20 cellular contexts compared by ENCODE assay signal in genomic region chr3:55559651-55560423, GRCh38.
DNase-seq lines count a peak whose midpoint lies in the region; ATAC-seq, FAIRE-seq and TF ChIP-seq lines count a peak whose summit lies in the region.
"Had no signal": no experiment of that assay in that cellular context is flagged by ENCODE, and none has a peak within 500 bp of the region (broad histone marks: within the 10 kb centered on the region; RNA-seq: fewer than 3 reads in every experiment).

No MANE protein-coding gene starts in this region.

- H3K27me3 Mint-ChIP-seq in astrocyte (ENCODE audit: low read depth, unreplicated experiment) (peaks cover 5% of the 10 kb centered on the region), nephron (ENCODE audit: low read depth) (peaks cover 7% of the 10 kb centered on the region)
- H3K27me3 Mint-ChIP-seq: CD4-positive, alpha-beta memory T cell had no signal

- H2AFZ ChIP-seq in HepG2 (ENCODE audit: low read length) (no peak overlapping the region), astrocyte (ENCODE audit: low read depth, low read length) (no peak overlapping the region)

- TF ChIP-seq EP300 in HepG2 (IDR thresholded peaks at IDR 0.05; ENCODE audit: low read depth in 2 of 2, low read length in 2 of 2) (no peak), HepG2 (CRISPR knock-in tag; IDR thresholded peaks at IDR 0.05; ENCODE audit: borderline replicate concordance) (no peak)

- 3% methylated on average over 7 of the region's 7 CpGs for WGBS in HepG2 (ENCODE audit: low lambda C conversion rate)
- WGBS in right lobe of liver (ENCODE audit: insufficient coverage, low coverage, low lambda C conversion rate, missing lambda C conversion rate) = 88% methylated on average over 4 of the region's 7 CpGs

- DNase-seq in HepG2 (ENCODE audit: low spot score) (no peak), right lobe of liver (no peak), astrocyte (ENCODE audit: low read depth) (peak; percentile 30), NCI-H2196 (lab: John Stamatoyannopoulos, UW; ENCODE audit: unreplicated experiment) (no peak), NCI-H146 treated with DMSO at 0.1 percent for 48 hours (lab: John Stamatoyannopoulos, UW; ENCODE audit: unreplicated experiment) (no peak), T-helper 2 cell (no peak)
- DNase-seq: CD4-positive, alpha-beta memory T cell; DMS153; DMS79; GDM1; GOT3; H7 had no signal

- H3K36me3 ChIP-seq in HepG2 (replicated peaks in 1 of 2; ENCODE audit: control insufficient read depth in 1 of 2, insufficient read depth in 2 of 2, low read length in 2 of 2) (no peaks in the 10 kb centered on the region), right lobe of liver (no peaks in the 10 kb centered on the region), astrocyte (ENCODE audit: insufficient read depth, low read length) (no peaks in the 10 kb centered on the region)
- H3K36me3 ChIP-seq: BLaER1 had no signal

- H3K9ac ChIP-seq in HepG2 (ENCODE audit: insufficient read depth, low read depth, low read length) = no peak overlapping the region
- H3K9ac ChIP-seq in astrocyte (ENCODE audit: low read length) = no peak overlapping the region
- H3K9ac ChIP-seq: BLaER1 had no signal

- POLR2A ChIA-PET in HepG2 (lab: Yijun Ruan, JAX) = no interaction called here

- H3K79me2 ChIP-seq in HepG2 (ENCODE audit: insufficient read depth, low read length) (no peaks in the 10 kb centered on the region), astrocyte (ENCODE audit: insufficient read depth, low read length) (no peaks in the 10 kb centered on the region)

- H3K9me3 Mint-ChIP-seq in astrocyte (ENCODE audit: unreplicated experiment) = no peaks in the 10 kb centered on the region
- H3K9me3 Mint-ChIP-seq in nephron = no peaks in the 10 kb centered on the region

- no peaks in the 10 kb centered on the region for H3K9me3 ChIP-seq in HepG2 (ENCODE audit: low read length)
- H3K9me3 ChIP-seq in right lobe of liver = no peaks in the 10 kb centered on the region
- H3K9me3 ChIP-seq in astrocyte (ENCODE audit: insufficient read depth, low read depth, low read length) = no peaks in the 10 kb centered on the region
- H3K9me3 ChIP-seq: BLaER1 had no signal

- no peak for TF ChIP-seq RAD21 in HepG2 (CRISPR knock-in tag; IDR thresholded peaks at IDR 0.05)

- H3K4me1 ChIP-seq in HepG2 (ENCODE audit: insufficient read depth, low read length) = no peaks in the 10 kb centered on the region
- no peaks in the 10 kb centered on the region for H3K4me1 ChIP-seq in right lobe of liver
- H3K4me1 ChIP-seq in astrocyte (ENCODE audit: insufficient read depth, low read length) = no peaks in the 10 kb centered on the region

- no peak for ATAC-seq in HepG2
- no peak for ATAC-seq in right lobe of liver
- ATAC-seq: HCT116 had no signal

- no TSS peak for BruUV-seq in HepG2 (replicated peaks; lab: Mats Ljungman, UMichigan)

- TF ChIP-seq POLR2A in HepG2 (IDR thresholded peaks at IDR 0.05; ENCODE audit: insufficient read depth in 1 of 2, low read depth in 2 of 2, low read length in 2 of 2) (no peak), right lobe of liver (IDR thresholded peaks at IDR 0.05) (no peak)

- H3K27ac ChIP-seq in HepG2 (ENCODE audit: extremely low read length, insufficient read depth, low read length) = no peak overlapping the region
- no peak overlapping the region for H3K27ac ChIP-seq in right lobe of liver
- H3K27ac ChIP-seq in astrocyte (ENCODE audit: low read depth, low read length) = no peak overlapping the region
- H3K27ac ChIP-seq: 22Rv1, BLaER1 had no signal

- in situ Hi-C loops in HepG2 (cut with HindIII; ENCODE audit: extremely low pct_ligation_motif_present, low pct_unique_long_range_greater_than_20kb) = no loop called here

- H3K27me3 ChIP-seq in HepG2 (ENCODE audit: control insufficient read depth in 1 of 2, insufficient read depth in 2 of 2, low read length in 2 of 2) (no peaks in the 10 kb centered on the region), right lobe of liver (no peaks in the 10 kb centered on the region), astrocyte (ENCODE audit: insufficient read depth, low read length) (no peaks in the 10 kb centered on the region)
- H3K27me3 ChIP-seq: BLaER1 had no signal

- intact Hi-C loops in HepG2 (cut with micrococcal nuclease; ENCODE audit: unreplicated experiment) (no loop called here), right lobe of liver (cut with DNase I) (no loop called here)

- peaks cover 19% of the 10 kb centered on the region for H3K4me1 Mint-ChIP-seq in astrocyte (ENCODE audit: low read depth, unreplicated experiment)
- H3K4me1 Mint-ChIP-seq in nephron = peaks cover 83% of the 10 kb centered on the region
- H3K4me1 Mint-ChIP-seq: CD14-positive monocyte; CD4-positive, alpha-beta memory T cell had no signal

- H3K4me3 Mint-ChIP-seq in astrocyte (ENCODE audit: unreplicated experiment) = no peak overlapping the region
- H3K4me3 Mint-ChIP-seq in nephron = no peak overlapping the region
- H3K4me3 Mint-ChIP-seq: CD14-positive monocyte; CD4-positive, alpha-beta memory T cell had no signal

- H4K20me1 ChIP-seq in HepG2 (ENCODE audit: insufficient read depth, low read length) (no peaks in the 10 kb centered on the region), astrocyte (ENCODE audit: insufficient read depth, low read length) (no peaks in the 10 kb centered on the region)
- H4K20me1 ChIP-seq: BLaER1 had no signal

- no peak overlapping the region for H3K4me2 ChIP-seq in HepG2 (ENCODE audit: low read depth, low read length)
- H3K4me2 ChIP-seq in astrocyte (ENCODE audit: low read length) = no peak overlapping the region
- H3K4me2 ChIP-seq: BLaER1 had no signal

- H3K27ac Mint-ChIP-seq in astrocyte (ENCODE audit: unreplicated experiment) (no peak overlapping the region), nephron (peak overlapping the region; percentile 42 to 92 (median 87))
- H3K27ac Mint-ChIP-seq: CD14-positive monocyte; CD4-positive, alpha-beta memory T cell had no signal

- TF ChIP-seq CTCF in HepG2 (CRISPR knock-in tag; IDR thresholded peaks at IDR 0.05) (no peak), right lobe of liver (IDR thresholded peaks at IDR 0.05) (no peak), astrocyte (IDR thresholded peaks at IDR 0.05; ENCODE audit: insufficient read depth, low read depth, low read length) (no peak), nephron (IDR thresholded peaks at IDR 0.05; ENCODE audit: unreplicated experiment in 3 of 3) (no peak)

- H3K4me3 ChIP-seq in HepG2 (replicated peaks in 1 of 3; ENCODE audit: insufficient read depth in 1 of 3, low read depth in 2 of 3, low read length in 3 of 3) (no peak overlapping the region), right lobe of liver (no peak overlapping the region), astrocyte (ENCODE audit: insufficient read depth, low read depth, low read length) (no peak overlapping the region)
- H3K4me3 ChIP-seq: BLaER1 had no signal

- FAIRE-seq in HepG2 (lab: Jason Lieb, UNC) (no peak), astrocyte (lab: Jason Lieb, UNC) (no peak)
- FAIRE-seq: GM12892, GM18507, HTR-8/SVneo had no signal

- no peaks in the 10 kb centered on the region for H3K36me3 Mint-ChIP-seq in astrocyte (ENCODE audit: low read depth, unreplicated experiment)
- no peaks in the 10 kb centered on the region for H3K36me3 Mint-ChIP-seq in nephron (ENCODE audit: low read depth)
- H3K36me3 Mint-ChIP-seq: CD14-positive monocyte; CD4-positive, alpha-beta memory T cell had no signal

- CTCF ChIA-PET in HepG2 (lab: Yijun Ruan, JAX; ENCODE audit: low intra/inter-chr PET ratio, low total read pairs) = no interaction called here

TF ChIP-seq in HepG2, 621 proteins besides CTCF, POLR2A, EP300 and RAD21:
- no peak for TF ChIP-seq NKX3-1 (CRISPR knock-in tag; IDR thresholded peaks at IDR 0.05)
- peak; percentile 42; the same call in 1 of the 2 replicates for TF ChIP-seq MAFF (IDR thresholded peaks at IDR 0.05; ENCODE audit: low read depth, low read length)
- TF ChIP-seq ZNF382 (CRISPR knock-in tag; IDR thresholded peaks at IDR 0.05; ENCODE audit: borderline replicate concordance) = no peak
- TF ChIP-seq MAFK (conservative IDR thresholded peaks at IDR 0.05 in 1 of 2, IDR thresholded peaks at IDR 0.05 in 1 of 2; ENCODE audit: low read length in 2 of 2) = peak; percentile 46 to 69; a peak in 2 of 4 replicates
